8 cellular contexts compared by ENCODE assay signal in the genomic region with DNA sequence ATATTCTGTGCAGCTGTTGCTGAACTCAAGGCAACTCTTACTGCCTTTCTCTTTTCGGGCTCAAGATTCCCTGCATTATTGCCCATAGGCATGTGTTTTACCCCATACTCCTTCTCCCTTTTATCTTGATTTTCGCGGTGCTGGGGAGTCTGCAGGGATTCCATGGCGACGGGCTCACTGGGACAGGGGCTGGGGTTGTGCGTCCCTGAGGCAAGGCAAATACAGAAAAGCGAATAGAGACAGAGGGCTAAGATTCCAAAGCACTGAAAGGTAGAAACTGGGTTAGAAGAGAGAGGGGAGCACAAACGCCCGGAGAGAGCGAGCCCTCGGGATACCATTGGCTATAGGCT. TPM values are rescaled to one million over a fixed set of nuclear protein-coding genes. Genes with fewer than 3 reads are reported as not detected.
DNase-seq lines count a peak whose midpoint lies in the region; ATAC-seq and TF ChIP-seq lines count a peak whose summit lies in the region.

No MANE protein-coding gene starts in this region.

- H3K4me2 ChIP-seq in KMS-11 (peak overlapping the region; percentile 97), neural cell (ENCODE audit: low read length) (peak overlapping the region; percentile 61)

- H3K4me1 ChIP-seq in ACC112 (ENCODE audit: control insufficient read depth, insufficient read depth, low read length, unreplicated experiment) (peaks cover 5% of the 10 kb centered on the region), KMS-11 (ENCODE audit: low read depth, poor library complexity, severe bottlenecking) (peaks cover 20% of the 10 kb centered on the region), ectodermal cell (ENCODE audit: control insufficient read depth, insufficient read depth, low read length) (no peaks in the 10 kb centered on the region)

- H3K4me3 ChIP-seq in ACC112 (ENCODE audit: low read depth, low read length) (peak overlapping the region; percentile 92), KMS-11 (IDR thresholded peaks at IDR 0.05; ENCODE audit: insufficient read depth, low read depth, low read length) (no peak overlapping the region), ectodermal cell (ENCODE audit: insufficient read depth, low read depth, low read length) (peak overlapping the region; percentile 78), neural cell (ENCODE audit: low read length) (peak overlapping the region; percentile 86)

- no peak for TF ChIP-seq EP300 in neural cell (conservative IDR thresholded peaks at IDR 0.05; ENCODE audit: poor library complexity, severe bottlenecking)

- no peaks in the 10 kb centered on the region for H3F3A ChIP-seq in neural cell (ENCODE audit: insufficient read depth, low read length, poor library complexity, severe bottlenecking)

- ATAC-seq in GM19467 (IDR thresholded peaks at IDR 0.05; ENCODE audit: unreplicated experiment), result peak; percentile 9

- H2AFZ ChIP-seq in ACC112 (ENCODE audit: low read length, unreplicated experiment), result peak overlapping the region; percentile 79
- peak overlapping the region; percentile 97 for H2AFZ ChIP-seq in KMS-11 (ENCODE audit: low read depth)
- peak overlapping the region; percentile 86 for H2AFZ ChIP-seq in neural cell (ENCODE audit: low read depth, low read length)

- H3K9ac ChIP-seq in KMS-11 (peak overlapping the region; percentile 95), neural cell (ENCODE audit: low read length) (peak overlapping the region; percentile 93)

- H4K20me1 ChIP-seq in KMS-11 (ENCODE audit: insufficient read depth) (no peaks in the 10 kb centered on the region), neural cell (ENCODE audit: insufficient read depth) (no peaks in the 10 kb centered on the region)

- no peak for TF ChIP-seq RAD21 in neural cell (conservative IDR thresholded peaks at IDR 0.05)

- WGBS in ectodermal cell, 2 experiments, result 2 to 3% methylated on average over 11 of the region's 11 CpGs

- TF ChIP-seq CTCF in KMS-11 (conservative IDR thresholded peaks at IDR 0.05; ENCODE audit: low read depth, low read length) (no peak), neural cell (IDR thresholded peaks at IDR 0.05; ENCODE audit: poor library complexity, severe bottlenecking) (no peak)

- no peaks in the 10 kb centered on the region for H3K9me2 ChIP-seq in neural cell (ENCODE audit: insufficient read depth, low read length)

- peak overlapping the region; percentile 93 for H3K27ac ChIP-seq in ACC112 (ENCODE audit: low read depth, low read length)
- H3K27ac ChIP-seq in KMS-11, result peak overlapping the region; percentile 96
- no peak overlapping the region for H3K27ac ChIP-seq in ectodermal cell (ENCODE audit: insufficient read depth, low read depth, low read length, poor library complexity, severe bottlenecking)
- H3K27ac ChIP-seq in neural cell (ENCODE audit: low read length), result peak overlapping the region; percentile 95

- H3K36me3 ChIP-seq in ACC112 (ENCODE audit: insufficient read depth, low read length) (no peaks in the 10 kb centered on the region), KMS-11 (ENCODE audit: insufficient read depth) (no peaks in the 10 kb centered on the region), ectodermal cell (ENCODE audit: control insufficient read depth, insufficient read depth, low read length) (no peaks in the 10 kb centered on the region), neural cell (ENCODE audit: insufficient read depth, low read length) (no peaks in the 10 kb centered on the region)

- no peaks in the 10 kb centered on the region for H3K9me3 ChIP-seq in ectodermal cell (ENCODE audit: control insufficient read depth, low read length)
- H3K9me3 ChIP-seq in neural cell (ENCODE audit: low read length), result no peaks in the 10 kb centered on the region

- no peak for DNase-seq in NAMALWA (ENCODE audit: low spot score)
- DNase-seq in cerebellum (ENCODE audit: low spot score), result no peak
- no peak for DNase-seq in stimulated activated CD8-positive, alpha-beta memory T cell treated with anti-CD3 and anti-CD28 coated beads, Interleukin-4, amount 100 ng/mL, for 48 hours

- H3K79me2 ChIP-seq in ACC112 (ENCODE audit: control insufficient read depth, insufficient read depth, low read length, unreplicated experiment), result peaks cover 39% of the 10 kb centered on the region
- H3K79me2 ChIP-seq in KMS-11 (ENCODE audit: insufficient read depth, low read depth), result peaks cover 42% of the 10 kb centered on the region
- peaks cover 10% of the 10 kb centered on the region for H3K79me2 ChIP-seq in neural cell (replicated peaks; ENCODE audit: insufficient read depth, low read length)

- H3K27me3 ChIP-seq in ACC112 (ENCODE audit: insufficient read depth, low read length) (no peaks in the 10 kb centered on the region), KMS-11 (ENCODE audit: insufficient read depth, low read depth) (no peaks in the 10 kb centered on the region; the same call in 1 of the 2 replicates), ectodermal cell (ENCODE audit: control insufficient read depth, insufficient read depth, low read length, poor library complexity, severe bottlenecking) (no peaks in the 10 kb centered on the region), neural cell (ENCODE audit: insufficient read depth, low read depth, low read length) (no peaks in the 10 kb centered on the region)

TF ChIP-seq in neural cell, 6 proteins besides CTCF, POLR2A, EP300 and RAD21:
- TF ChIP-seq, protein P1, sequence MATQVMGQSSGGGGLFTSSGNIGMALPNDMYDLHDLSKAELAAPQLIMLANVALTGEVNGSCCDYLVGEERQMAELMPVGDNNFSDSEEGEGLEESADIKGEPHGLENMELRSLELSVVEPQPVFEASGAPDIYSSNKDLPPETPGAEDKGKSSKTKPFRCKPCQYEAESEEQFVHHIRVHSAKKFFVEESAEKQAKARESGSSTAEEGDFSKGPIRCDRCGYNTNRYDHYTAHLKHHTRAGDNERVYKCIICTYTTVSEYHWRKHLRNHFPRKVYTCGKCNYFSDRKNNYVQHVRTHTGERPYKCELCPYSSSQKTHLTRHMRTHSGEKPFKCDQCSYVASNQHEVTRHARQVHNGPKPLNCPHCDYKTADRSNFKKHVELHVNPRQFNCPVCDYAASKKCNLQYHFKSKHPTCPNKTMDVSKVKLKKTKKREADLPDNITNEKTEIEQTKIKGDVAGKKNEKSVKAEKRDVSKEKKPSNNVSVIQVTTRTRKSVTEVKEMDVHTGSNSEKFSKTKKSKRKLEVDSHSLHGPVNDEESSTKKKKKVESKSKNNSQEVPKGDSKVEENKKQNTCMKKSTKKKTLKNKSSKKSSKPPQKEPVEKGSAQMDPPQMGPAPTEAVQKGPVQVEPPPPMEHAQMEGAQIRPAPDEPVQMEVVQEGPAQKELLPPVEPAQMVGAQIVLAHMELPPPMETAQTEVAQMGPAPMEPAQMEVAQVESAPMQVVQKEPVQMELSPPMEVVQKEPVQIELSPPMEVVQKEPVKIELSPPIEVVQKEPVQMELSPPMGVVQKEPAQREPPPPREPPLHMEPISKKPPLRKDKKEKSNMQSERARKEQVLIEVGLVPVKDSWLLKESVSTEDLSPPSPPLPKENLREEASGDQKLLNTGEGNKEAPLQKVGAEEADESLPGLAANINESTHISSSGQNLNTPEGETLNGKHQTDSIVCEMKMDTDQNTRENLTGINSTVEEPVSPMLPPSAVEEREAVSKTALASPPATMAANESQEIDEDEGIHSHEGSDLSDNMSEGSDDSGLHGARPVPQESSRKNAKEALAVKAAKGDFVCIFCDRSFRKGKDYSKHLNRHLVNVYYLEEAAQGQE (IDR thresholded peaks at IDR 0.05; ENCODE audit: borderline replicate concordance), result no peak
- TF ChIP-seq EZH2 (IDR thresholded peaks at IDR 0.05; ENCODE audit: borderline replicate concordance, insufficient read depth, low read length, poor library complexity, severe bottlenecking) (no peak), MXI1 (conservative IDR thresholded peaks at IDR 0.05; ENCODE audit: poor library complexity, severe bottlenecking) (no peak), POLR2AphosphoS5 (IDR thresholded peaks at IDR 0.05) (no peak), SMC3 (conservative IDR thresholded peaks at IDR 0.05; ENCODE audit: poor library complexity) (no peak), TAF1 (IDR thresholded peaks at IDR 0.05; ENCODE audit: low read depth) (no peak)
TF ChIP-seq in neural cell: peak in this region for 0.

RNA-seq across cellular contexts. Expression of a gene that starts 0.5 kb away (rescaled TPM):
- 24.8 TPM for polyA plus RNA-seq in ectodermal cell (2013, experiment 1 of 4)
- polyA plus RNA-seq in ectodermal cell (2013, experiment 2 of 4), result 24.6 TPM
- polyA plus RNA-seq in ectodermal cell (2013, experiment 3 of 4), result 25.0 TPM
- polyA plus RNA-seq in ectodermal cell (2013, experiment 4 of 4), result 26.3 TPM
- 8.2 and 9.8 TPM in 2 replicates for polyA plus RNA-seq in neural cell
- 11.1 and 13.1 TPM in 2 replicates for polyA minus RNA-seq in neural cell
- total RNA-seq in cerebellum, result 5.9 TPM

RNA-seq across cellular contexts. Expression of a gene that starts 8.1 kb away (rescaled TPM):
- 32.8 TPM for polyA plus RNA-seq in ectodermal cell (2013, experiment 1 of 4)
- polyA plus RNA-seq in ectodermal cell (2013, experiment 2 of 4), result 40.3 TPM
- 28.7 TPM for polyA plus RNA-seq in ectodermal cell (2013, experiment 3 of 4)
- polyA plus RNA-seq in ectodermal cell (2013, experiment 4 of 4), result 29.9 TPM
- polyA plus RNA-seq in neural cell, result 3.3 and 7.8 TPM in 2 replicates
- polyA minus RNA-seq in neural cell, result 8.5 and 12.0 TPM in 2 replicates
- 16.7 TPM for total RNA-seq in cerebellum

RNA-seq across cellular contexts. Expression of a gene that starts 52.9 kb away (rescaled TPM):
- polyA plus RNA-seq in ectodermal cell (2013, experiment 1 of 4), result not detected
- polyA plus RNA-seq in ectodermal cell (2013, experiment 2 of 4), result not detected
- not detected for polyA plus RNA-seq in ectodermal cell (2013, experiment 3 of 4)
- polyA plus RNA-seq in ectodermal cell (2013, experiment 4 of 4), result not detected
- not detected in 2 replicates for polyA plus RNA-seq in neural cell
- polyA minus RNA-seq in neural cell, result not detected in 2 replicates
- not detected for total RNA-seq in cerebellum
